8 cellular contexts compared by ENCODE assay signal in the genomic region with DNA sequence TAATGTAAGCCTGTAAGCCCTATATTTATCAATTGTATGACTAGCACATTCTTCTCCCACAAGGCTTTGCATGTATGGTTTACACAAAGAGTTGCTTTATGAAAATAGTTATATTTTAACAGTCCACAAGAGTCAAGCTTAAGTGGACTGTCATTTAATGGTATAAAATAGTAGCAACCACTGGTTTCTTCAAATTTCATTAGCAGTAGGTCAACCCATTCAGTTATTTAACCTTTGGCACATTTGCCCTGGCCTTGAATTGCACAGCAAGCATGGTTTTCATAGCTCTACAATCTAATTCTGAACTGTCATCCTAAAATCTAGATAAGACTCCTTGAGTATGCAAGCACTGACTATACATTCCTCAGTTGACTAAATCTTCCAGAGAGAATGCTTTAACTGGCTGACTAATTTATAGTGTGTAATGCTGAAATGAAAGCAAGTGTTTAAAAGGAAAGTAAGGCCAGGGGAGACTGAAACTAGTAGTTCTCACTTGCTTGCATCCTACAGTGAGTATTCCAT. TPM values are rescaled to one million over a fixed set of nuclear protein-coding genes. Genes with fewer than 3 reads are reported as not detected.
DNase-seq lines count a peak whose midpoint lies in the region; ATAC-seq and TF ChIP-seq lines count a peak whose summit lies in the region.
"Had no signal": no experiment of that assay in that cellular context is flagged by ENCODE, and none has a peak within 500 bp of the region (broad histone marks: within the 10 kb centered on the region; RNA-seq: fewer than 3 reads in every experiment).

No MANE protein-coding gene starts in this region.

- peak overlapping the region; percentile 94 for H3K27ac Mint-ChIP-seq in T-helper 17 cell

- peak overlapping the region; percentile 99 for H3K4me3 Mint-ChIP-seq in T-helper 17 cell

- H3K27ac ChIP-seq in lung (ENCODE audit: low read depth in 1 of 2, low read length in 1 of 2) = no peak overlapping the region
- H3K27ac ChIP-seq: neutrophil had no signal

- peaks cover 46% of the 10 kb centered on the region for H3K4me1 Mint-ChIP-seq in T-helper 17 cell

- H3K36me3 ChIP-seq in lung (ENCODE audit: control insufficient read depth in 2 of 2, insufficient read depth in 2 of 2, low read length in 2 of 2) (no peaks in the 10 kb centered on the region), H7 (replicated peaks; ENCODE audit: control insufficient read depth, insufficient read depth, low read length) (no peaks in the 10 kb centered on the region)
- H3K36me3 ChIP-seq: neutrophil had no signal

- H3K9me3 ChIP-seq in T-helper 17 cell (ENCODE audit: control insufficient read depth, low read length, poor library complexity, severe bottlenecking) (no peaks in the 10 kb centered on the region), lung (ENCODE audit: control insufficient read depth in 2 of 2, insufficient read depth in 1 of 2, low read length in 1 of 2) (peaks cover 0 to 2% of the 10 kb centered on the region in 2 donors)
- H3K9me3 ChIP-seq: neutrophil had no signal

- DNase-seq in T-helper 17 cell (no peak), lung (ENCODE audit: low spot score) (no peak), H7 (no peak), RPMI8226 (no peak), NCI-H748 treated with DMSO at 0.1 percent for 48 hours (lab: John Stamatoyannopoulos, UW) (no peak)

- H3K27me3 ChIP-seq in lung (ENCODE audit: control insufficient read depth, insufficient read depth) = no peaks in the 10 kb centered on the region
- H3K27me3 ChIP-seq in H7 (ENCODE audit: control insufficient read depth, insufficient read depth, low read length) = peaks cover 17% of the 10 kb centered on the region

- no peaks in the 10 kb centered on the region for H3K27me3 Mint-ChIP-seq in T-helper 17 cell

- H3K4me3 ChIP-seq in lung = no peak overlapping the region
- H3K4me3 ChIP-seq in H7 (ENCODE audit: insufficient read depth, low read depth, low read length) = no peak overlapping the region

- peak; percentile 67 for ATAC-seq in GM18873 (IDR thresholded peaks at IDR 0.05; ENCODE audit: low FRiP score, unreplicated experiment)
- ATAC-seq in HG02763 (IDR thresholded peaks at IDR 0.05; ENCODE audit: unreplicated experiment) = peak; percentile 56
- ATAC-seq in T-helper 17 cell = no peak
- peak; percentile 27 for ATAC-seq in lung (ENCODE audit: insufficient read depth, low FRiP score)

- peaks cover 9% of the 10 kb centered on the region for H3K36me3 Mint-ChIP-seq in T-helper 17 cell (ENCODE audit: low read depth)

- no peak for TF ChIP-seq CTCF in lung (IDR thresholded peaks at IDR 0.05; ENCODE audit: control extremely low read depth, extremely low read depth)

- peaks cover 4 to 7% of the 10 kb centered on the region in 2 donors for H3K4me1 ChIP-seq in lung (ENCODE audit: control insufficient read depth in 2 of 2, insufficient read depth in 2 of 2, low read length in 2 of 2)

RNA-seq across cellular contexts. Expression of gene DPP4, which starts 1.8 kb away (rescaled TPM):
- total RNA-seq in T-helper 17 cell (10 to 100 TPM; 53.6 to 57.3 TPM), lung (10 to 100 TPM; 27.7 to 51.6 TPM)
- polyA plus RNA-seq in lung = 10 to 100 TPM in 1 of 2 donors, 1 to 10 TPM in 1; 7.2 to 14.9 TPM
- total RNA-seq in H7 (2014; rRNA removed; shearing (Covaris generic)) = 1.6 and 4.3 TPM in 2 replicates
